Comparison of ENCODE assay signal across 25 cellular contexts in the genomic region with DNA sequence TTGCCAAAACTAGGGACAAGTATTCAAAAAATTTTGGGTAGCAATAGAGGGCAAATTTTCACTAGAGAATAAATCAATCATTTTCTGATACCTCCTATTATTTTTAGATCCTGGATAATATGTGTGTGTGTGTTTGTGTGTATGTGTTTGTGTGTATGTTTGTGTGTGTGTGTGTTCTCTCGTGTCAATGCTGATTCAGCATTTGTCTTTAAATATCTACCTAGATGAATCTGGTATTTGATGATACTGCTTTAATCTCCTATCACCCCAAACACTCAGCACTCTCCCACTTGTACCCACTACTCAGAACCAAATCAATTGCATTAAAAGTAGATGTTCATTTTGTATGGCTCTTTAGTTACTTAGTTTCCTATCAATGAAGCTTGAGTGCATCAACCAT.
"Had no signal": no experiment of that assay in that cellular context is flagged by ENCODE, and none has a peak within 500 bp of the region (broad histone marks: within the 10 kb centered on the region; RNA-seq: fewer than 3 reads in every experiment).

No MANE protein-coding gene starts in this region.

- H3K9me3 ChIP-seq: colonic mucosa, esophagus squamous epithelium, gastrocnemius medialis, heart left ventricle, left lung, lower lobe of right lung, mucosa of descending colon had no signal

- H3K79me2 ChIP-seq: hepatocyte had no signal

- DNase-seq: colonic mucosa; cortex of kidney; effector CD8-positive, alpha-beta T cell; effector memory CD8-positive, alpha-beta T cell; endodermal cell; erythroblast; esophagus squamous epithelium; foreskin fibroblast; foreskin melanocyte; gastrocnemius medialis; heart left ventricle; hypothalamus; immature natural killer cell; left cardiac atrium; left lung; left ventricle myocardium superior; lower lobe of right lung; mesenchymal stem cell; mucosa of descending colon; naive B cell had no signal

- ATAC-seq: effector memory CD8-positive, alpha-beta T cell; esophagus mucosa; gastrocnemius medialis; heart left ventricle; left cardiac atrium; left lung; left ventricle myocardium superior; lower lobe of right lung; mucosa of descending colon had no signal

- H3K27me3 ChIP-seq: colonic mucosa, esophagus squamous epithelium, gastrocnemius medialis, heart left ventricle, hepatocyte, left lung had no signal

- H3K36me3 ChIP-seq: colonic mucosa, esophagus squamous epithelium, gastrocnemius medialis, heart left ventricle, left lung, lower lobe of right lung had no signal

- H3K4me2 ChIP-seq: hepatocyte had no signal

- FAIRE-seq: endometrium, keratinocyte had no signal

- H3K27ac ChIP-seq: colonic mucosa, epithelial cell of prostate, esophagus squamous epithelium, gastrocnemius medialis, heart left ventricle, hepatocyte, left lung, lower lobe of right lung had no signal

- H2AFZ ChIP-seq: hepatocyte had no signal

- H3K4me3 ChIP-seq: colonic mucosa, esophagus squamous epithelium, gastrocnemius medialis, heart left ventricle, hepatocyte, left lung, lower lobe of right lung, mucosa of descending colon had no signal

- H3K4me1 ChIP-seq: colonic mucosa, esophagus squamous epithelium, gastrocnemius medialis, heart left ventricle, left lung, lower lobe of right lung had no signal
